ENCODE assay signal across 23 cellular contexts in genomic region chr17:74394977-74395376, GRCh38. TPM values are rescaled to one million over a fixed set of nuclear protein-coding genes. Genes with fewer than 3 reads are reported as not detected.
DNase-seq lines count a peak whose midpoint lies in the region; ATAC-seq, FAIRE-seq and TF ChIP-seq lines count a peak whose summit lies in the region.
"Had no signal": no experiment of that assay in that cellular context is flagged by ENCODE, and none has a peak within 500 bp of the region (broad histone marks: within the 10 kb centered on the region; RNA-seq: fewer than 3 reads in every experiment).

No MANE protein-coding gene starts in this region.

- FAIRE-seq in pancreas (lab: Jason Lieb, UNC), result no peak
- FAIRE-seq: frontal cortex, GM18507 had no signal

- H3K4me1 ChIP-seq in PC-3 (ENCODE audit: insufficient read depth, low read length), result peaks cover 17% of the 10 kb centered on the region
- peaks cover 0 to 4% (median 0%) of the 10 kb centered on the region in 3 donors for H3K4me1 ChIP-seq in pancreas
- H3K4me1 ChIP-seq: SJCRH30 had no signal

- CTCF ChIA-PET in PC-3 (lab: Charles Lee), result interaction anchor here (1.4 kb wide), 1 partner anchor 59 kb away, joined by 3 read pairs; no protein-coding TSS in a partner anchor

- H3K4me3 ChIP-seq in PC-3 (ENCODE audit: low read length) (no peak overlapping the region), pancreas (no peak overlapping the region)
- H3K4me3 ChIP-seq: SJCRH30 had no signal

- POLR2A ChIA-PET in PC-3 (lab: Charles Lee; ENCODE audit: unreplicated experiment), result no interaction called here

- H3K4me2 ChIP-seq in PC-3 (ENCODE audit: low read length), result peak overlapping the region; percentile 58

- TF ChIP-seq CTCF in PC-3 (conservative IDR thresholded peaks at IDR 0.05; ENCODE audit: low read depth, low read length) (no peak), pancreas (IDR thresholded peaks at IDR 0.05) (no peak)

- peak; percentile 92 for ATAC-seq in PC-3
- ATAC-seq in pancreas, result peak; percentile 83 to 93 (median 93)
- ATAC-seq: activated CD8-positive, alpha-beta T cell treated with anti-CD3 and anti-CD28 coated beads, Interleukin-2, amount 10 ng/mL, durations not matched to agents 7 days and 5 days; activated T-cell treated with anti-CD3 and anti-CD28 coated beads, Interleukin-2, amount 50 U/mL, for 4 hours; left lobe of liver had no signal

- no peaks in the 10 kb centered on the region for H4K20me1 ChIP-seq in PC-3 (ENCODE audit: low read length)

- H3K27ac ChIP-seq in PC-3 (ENCODE audit: low read length) (peak overlapping the region; percentile 21), pancreas (no peak overlapping the region)
- H3K27ac ChIP-seq: SJCRH30 had no signal

- H3K27me3 ChIP-seq in PC-3 (ENCODE audit: low read length), result no peaks in the 10 kb centered on the region
- no peaks in the 10 kb centered on the region for H3K27me3 ChIP-seq in pancreas

- no peaks in the 10 kb centered on the region for H3K9me3 ChIP-seq in PC-3 (ENCODE audit: low read length)
- H3K9me3 ChIP-seq in pancreas, result no peaks in the 10 kb centered on the region

- no peaks in the 10 kb centered on the region for H3F3A ChIP-seq in PC-3 (ENCODE audit: low read length, unreplicated experiment)

- no peaks in the 10 kb centered on the region for H3K9me2 ChIP-seq in PC-3 (replicated peaks; ENCODE audit: low read length)

- no peaks in the 10 kb centered on the region for H3K36me3 ChIP-seq in PC-3 (ENCODE audit: low read depth, low read length)
- H3K36me3 ChIP-seq in pancreas, result no peaks in the 10 kb centered on the region
- H3K36me3 ChIP-seq: SJCRH30 had no signal

- peak overlapping the region; percentile 79 for H2AFZ ChIP-seq in PC-3 (ENCODE audit: low read length)

- BruUV-seq in PC-3 (replicated peaks; lab: Mats Ljungman, UMichigan), result no TSS peak

- intact Hi-C loops in PC-3 (cut with micrococcal nuclease), result no loop called here
- intact Hi-C loops in pancreas (cut with DNase I), result no loop called here

- peak; percentile 35 for DNase-seq in Daoy (ENCODE audit: low read depth)
- peak; percentile 81 for DNase-seq in PC-3
- DNase-seq in cerebellar nuclear complex (lab: John Stamatoyannopoulos, UW), result peak; percentile 52 to 65
- DNase-seq in pancreas, result peak in 4 of 6 donors; percentile 43 to 61 (median 53)
- no peak for DNase-seq in NCI-H187 treated with DMSO at 0.1 percent for 48 hours (lab: John Stamatoyannopoulos, UW)
- DNase-seq in amniotic stem cell (lab: John Stamatoyannopoulos, UW), result no peak
- no peak for DNase-seq in COLO829 (ENCODE audit: low spot score)
- DNase-seq in NCI-H1417 treated with DMSO at 0.1 percent for 48 hours (lab: John Stamatoyannopoulos, UW), result no peak
- DNase-seq: activated CD8-positive, alpha-beta T cell treated with anti-CD3 and anti-CD28 coated beads, Interleukin-2, amount 10 ng/mL, durations not matched to agents 7 days and 5 days; activated naive CD4-positive, alpha-beta T cell treated with anti-CD3 and anti-CD28 coated beads, Interleukin-2, amount 50 U/mL, for 16 hours; activated T-cell treated with anti-CD3 and anti-CD28 coated beads, Interleukin-2, amount 50 U/mL, for 4 hours; dermis blood vessel endothelial cell; H9; NCI-H1436; occipital lobe; SJCRH30; stimulated activated CD4-positive, alpha-beta T cell treated with anti-CD3 and anti-CD28 coated beads, Interleukin-1b, Interleukin-23, amount 100 ng/mL, for 48 hours; stimulated activated naive CD4-positive, alpha-beta T cell treated with Interleukin-2 at 50 U/mL for 16 hours had no signal

- 37 to 43% methylated on average over 7 of the region's 7 CpGs for whole genome bisulfite sequencing in pancreas, 2 donors

- no peaks in the 10 kb centered on the region for H3K79me2 ChIP-seq in PC-3 (ENCODE audit: low read length)

- no peak overlapping the region for H3K9ac ChIP-seq in PC-3 (ENCODE audit: low read length)

RNA-seq across cellular contexts. Expression of gene GPR142, which starts 27.7 kb away (rescaled TPM):
- not detected in 2 replicates for total RNA-seq in Daoy (2014; rRNA removed; shearing (Covaris generic))
- total RNA-seq in PC-3 (2014; rRNA removed), result not detected in 2 replicates
- total RNA-seq in pancreas, result under 1 TPM; 0.22 to 0.86 (median 0.43) TPM
- 1 to 10 TPM in 1 of 2 donors, under 1 TPM in 1; 0.61 to 2.8 TPM for polyA plus RNA-seq in pancreas
- total RNA-seq: activated CD8-positive, alpha-beta T cell treated with anti-CD3 and anti-CD28 coated beads, Interleukin-2, amount 10 ng/mL, durations not matched to agents 7 days and 5 days; activated T-cell treated with anti-CD3 and anti-CD28 coated beads, Interleukin-2, amount 50 U/mL, for 4 hours; epithelial cell of proximal tubule; frontal cortex; left lobe of liver; occipital lobe; SJCRH30 had no signal

RNA-seq across cellular contexts. Expression of gene BTBD17, which starts 33.3 kb away (rescaled TPM):
- not detected in 2 replicates for total RNA-seq in Daoy (2014; rRNA removed; shearing (Covaris generic))
- total RNA-seq in PC-3 (2014; rRNA removed) (not detected in 2 replicates), pancreas (under 1 TPM; 0.08 to 0.22 (median 0.15) TPM)
- polyA plus RNA-seq in pancreas, result 1 to 10 TPM in 1 of 2 donors, under 1 TPM in 1; 0.19 to 1.7 TPM
- total RNA-seq: activated CD8-positive, alpha-beta T cell treated with anti-CD3 and anti-CD28 coated beads, Interleukin-2, amount 10 ng/mL, durations not matched to agents 7 days and 5 days; activated T-cell treated with anti-CD3 and anti-CD28 coated beads, Interleukin-2, amount 50 U/mL, for 4 hours; epithelial cell of proximal tubule; left lobe of liver; mucosa of gallbladder; SJCRH30 had no signal

RNA-seq across cellular contexts. Expression of gene GPRC5C, which starts 36.9 kb away (rescaled TPM):
- 39.3 and 53.5 TPM in 2 replicates for total RNA-seq in Daoy (2014; rRNA removed; shearing (Covaris generic))
- total RNA-seq in PC-3 (2014; rRNA removed) (209 and 210 TPM in 2 replicates), pancreas (100 to 1,000 TPM in 1 of 6 donors, 10 to 100 TPM in 5; 38.2 to 106 (median 49.9) TPM)
- polyA plus RNA-seq in pancreas, result 10 to 100 TPM; 40.4 to 68.0 TPM
- total RNA-seq: SJCRH30 had no signal

Comparison
In these comparisons a context has a peak if more than half of its experiments do, and no peak if none do; other contexts are left out.
1. DNase-seq: peak in Daoy (single experiment), PC-3 (single experiment), cerebellar nuclear complex (2 of 2) and pancreas (4 of 6); none in NCI-H187 treated with DMSO at 0.1 percent for 48 hours (single experiment), amniotic stem cell (single experiment), COLO829 (single experiment) and NCI-H1417 treated with DMSO at 0.1 percent for 48 hours (single experiment).